15 cellular contexts compared by ENCODE assay signal in genomic region chr7:155213385-155213784, GRCh38.
DNase-seq lines count a peak whose midpoint lies in the region; ATAC-seq and TF ChIP-seq lines count a peak whose summit lies in the region.
"Had no signal": no experiment of that assay in that cellular context is flagged by ENCODE, and none has a peak within 500 bp of the region (broad histone marks: within the 10 kb centered on the region; RNA-seq: fewer than 3 reads in every experiment).

No MANE protein-coding gene starts in this region.

- H4K8ac ChIP-seq in neuronal stem cell (ENCODE audit: low read depth, low read length): no peak overlapping the region
- no peak overlapping the region for H4K8ac ChIP-seq in H9 (replicated peaks; ENCODE audit: insufficient read length, low read depth, low read length)

- H2BK15ac ChIP-seq in neuronal stem cell (ENCODE audit: low read length) (no peak overlapping the region), H9 (ENCODE audit: low read depth, low read length) (no peak overlapping the region)

- intact Hi-C loops in Calu3 (cut with micrococcal nuclease; ENCODE audit: unreplicated experiment): no loop called here
- intact Hi-C loops in A673 (cut with micrococcal nuclease; ENCODE audit: unreplicated experiment): no loop called here

- POLR2A ChIA-PET in A673 (lab: Charles Lee; ENCODE audit: low non-redundant PET): no interaction called here

- no peak overlapping the region for H3K27ac ChIP-seq in neuronal stem cell (replicated peaks; ENCODE audit: low read length)
- no peak overlapping the region for H3K27ac ChIP-seq in A673 (ENCODE audit: low read depth, low read length, poor library complexity, severe bottlenecking)
- no peak overlapping the region for H3K27ac ChIP-seq in H9 (ENCODE audit: insufficient read length, low read depth, low read length)
- H3K27ac ChIP-seq: adrenal gland, dorsolateral prefrontal cortex had no signal

- peaks cover 0 to 8% of the 10 kb centered on the region in 2 donors for H3K4me1 ChIP-seq in neuronal stem cell (ENCODE audit: control insufficient read depth in 2 of 2, insufficient read depth in 1 of 2, low read depth in 1 of 2, low read length in 2 of 2)
- H3K4me1 ChIP-seq in A673 (ENCODE audit: insufficient read depth, low read length, poor library complexity, severe bottlenecking): no peaks in the 10 kb centered on the region
- no peaks in the 10 kb centered on the region for H3K4me1 ChIP-seq in H9 (ENCODE audit: insufficient read depth, low read length)
- H3K4me1 ChIP-seq: adrenal gland had no signal

- TF ChIP-seq CTCF in Calu3 (IDR thresholded peaks at IDR 0.05; ENCODE audit: unreplicated experiment) (no peak), A673 (conservative IDR thresholded peaks at IDR 0.05; ENCODE audit: low read depth, low read length) (no peak), H9 (conservative IDR thresholded peaks at IDR 0.05) (no peak)

- H2BK5ac ChIP-seq in neuronal stem cell (ENCODE audit: low read length): no peak overlapping the region
- no peak overlapping the region for H2BK5ac ChIP-seq in H9 (ENCODE audit: insufficient read length, low read length)

- H3K9me3 Mint-ChIP-seq in Calu3 (ENCODE audit: low read depth, unreplicated experiment) (no peaks in the 10 kb centered on the region), H9 (peaks cover 0 to 3% of the 10 kb centered on the region in 2 experiments; a peak in 2 of 5 replicates)
- H3K9me3 Mint-ChIP-seq: CD4-positive, alpha-beta T cell; immature natural killer cell had no signal

- H3K79me2 ChIP-seq in H9 (ENCODE audit: insufficient read depth, low read length): no peaks in the 10 kb centered on the region

- BruUV-seq in Calu3 (replicated peaks; lab: Mats Ljungman, UMichigan) (no TSS peak), A673 (replicated peaks; lab: Mats Ljungman, UMichigan) (no TSS peak)

- H3K56ac ChIP-seq in H9 (ENCODE audit: insufficient read length, low read depth, low read length): no peak overlapping the region

- H4K5ac ChIP-seq in H9 (ENCODE audit: insufficient read length, low read depth, low read length): no peak overlapping the region

- H3K27me3 ChIP-seq in MG63 (no peaks in the 10 kb centered on the region), neuronal stem cell (ENCODE audit: control insufficient read depth in 3 of 3, insufficient read depth in 3 of 3, low read depth in 1 of 3, low read length in 3 of 3) (peaks cover 0 to 32% (median 0%) of the 10 kb centered on the region in 3 experiments), A673 (replicated peaks; ENCODE audit: insufficient read depth, low read depth, low read length, poor library complexity) (no peaks in the 10 kb centered on the region), H9 (ENCODE audit: insufficient read depth, low read length) (no peaks in the 10 kb centered on the region)

- H2AFZ ChIP-seq in neuronal stem cell (ENCODE audit: low read length) (no peak overlapping the region), H9 (ENCODE audit: low read length) (no peak overlapping the region)

- H3K18ac ChIP-seq in neuronal stem cell (ENCODE audit: low read length) (peak overlapping the region; percentile 39), H9 (ENCODE audit: insufficient read length, low read depth, low read length) (no peak overlapping the region)

- H4K91ac ChIP-seq in neuronal stem cell (ENCODE audit: low read depth, low read length, poor library complexity) (no peak overlapping the region), H9 (ENCODE audit: insufficient read length, low read depth, low read length) (no peak overlapping the region)

- no peaks in the 10 kb centered on the region for H4K20me1 ChIP-seq in H9 (ENCODE audit: control insufficient read depth, insufficient read depth, insufficient read length)

- H3K23ac ChIP-seq in neuronal stem cell (ENCODE audit: low read depth, low read length, poor library complexity): no peak overlapping the region
- no peak overlapping the region for H3K23ac ChIP-seq in H9 (ENCODE audit: insufficient read length, low read depth, low read length)

- H3K9me3 ChIP-seq in MG63 (no peaks in the 10 kb centered on the region), neuronal stem cell (replicated peaks in 1 of 2; ENCODE audit: control insufficient read depth in 2 of 2, insufficient read depth in 1 of 2, low read depth in 1 of 2, low read length in 2 of 2) (no peaks in the 10 kb centered on the region), A673 (ENCODE audit: low read depth, low read length, poor library complexity, severe bottlenecking) (no peaks in the 10 kb centered on the region), H9 (ENCODE audit: control insufficient read depth, low read depth, low read length) (no peaks in the 10 kb centered on the region)
- H3K9me3 ChIP-seq: adrenal gland had no signal

- H3K23me2 ChIP-seq in H9 (ENCODE audit: insufficient read length, low read depth, low read length, poor library complexity, severe bottlenecking): no peaks in the 10 kb centered on the region

- no peak for DNase-seq in Calu3
- DNase-seq in MG63: peak; percentile 15
- peak; percentile 62 for DNase-seq in dermis blood vessel endothelial cell
- no peak for DNase-seq in neuronal stem cell (ENCODE audit: low spot score)
- DNase-seq in A673 (ENCODE audit: low spot score): no peak
- DNase-seq in H9: no peak
- no peak for DNase-seq in activated CD8-positive, alpha-beta memory T cell treated with anti-CD3 and anti-CD28 coated beads, Interleukin-2, amount 50 U/mL, for 4 hours
- DNase-seq: activated T-cell treated with anti-CD3 and anti-CD28 coated beads, Interleukin-2, amount 50 U/mL, for 1 hour; adrenal gland; CD4-positive, alpha-beta T cell; dorsolateral prefrontal cortex; GDM1; immature natural killer cell; NCI-H2107 had no signal

- H3K4me2 ChIP-seq in neuronal stem cell (ENCODE audit: insufficient read depth, low read length, poor library complexity, severe bottlenecking): no peak overlapping the region
- H3K4me2 ChIP-seq in H9 (ENCODE audit: insufficient read depth, insufficient read length, low read length): no peak overlapping the region

- no peak overlapping the region for H3T11ph ChIP-seq in H9 (ENCODE audit: low read length)

- H3K27me3 Mint-ChIP-seq in Calu3 (ENCODE audit: unreplicated experiment) (no peaks in the 10 kb centered on the region), H9 (ENCODE audit: low read depth) (peaks cover 6% of the 10 kb centered on the region)

- WGBS in neuronal stem cell (ENCODE audit: extremely low coverage in 2 of 2, insufficient read length in 2 of 2, insufficient replicate concordance in 1 of 2), 2 donors: no CpG with 5 or more reads among the region's 4 CpGs
- WGBS in H9 (ENCODE audit: extremely low coverage, insufficient read length, low lambda C conversion rate): no CpG with 5 or more reads among the region's 4 CpGs

- H3K79me1 ChIP-seq in neuronal stem cell (ENCODE audit: low read depth, low read length): no peaks in the 10 kb centered on the region
- no peaks in the 10 kb centered on the region for H3K79me1 ChIP-seq in H9 (ENCODE audit: insufficient read depth, low read depth, low read length, poor library complexity, severe bottlenecking)

- H3K4me3 ChIP-seq in MG63 (no peak overlapping the region), neuronal stem cell (ENCODE audit: low read length in 2 of 2) (no peak overlapping the region), A673 (ENCODE audit: low read depth, low read length, poor library complexity, severe bottlenecking) (no peak overlapping the region)
- H3K4me3 ChIP-seq: adrenal gland, dorsolateral prefrontal cortex had no signal

- peaks cover 22% of the 10 kb centered on the region for H3K36me3 Mint-ChIP-seq in Calu3 (ENCODE audit: insufficient read depth, unreplicated experiment)
- no peaks in the 10 kb centered on the region; a peak in 1 of 7 replicates for H3K36me3 Mint-ChIP-seq in H9 (ENCODE audit: insufficient read depth in 1 of 3, low read depth in 3 of 3)

- H3K14ac ChIP-seq in neuronal stem cell (ENCODE audit: low read length) (no peak overlapping the region), H9 (ENCODE audit: insufficient read depth, low read length) (no peak overlapping the region)

- H3K4ac ChIP-seq in neuronal stem cell (ENCODE audit: low read length) (no peak overlapping the region), H9 (ENCODE audit: low read depth, low read length) (no peak overlapping the region)

- H2BK120ac ChIP-seq in neuronal stem cell (ENCODE audit: low read depth, low read length) (no peak overlapping the region), H9 (ENCODE audit: low read depth, low read length, poor library complexity, severe bottlenecking) (no peak overlapping the region)

- H3K9ac ChIP-seq in neuronal stem cell (ENCODE audit: low read depth, low read length, poor library complexity) (no peak overlapping the region), H9 (ENCODE audit: extremely low read depth, insufficient read length, low read length) (no peak overlapping the region)

- H2AK5ac ChIP-seq in neuronal stem cell (ENCODE audit: low read depth, low read length) (peak overlapping the region; percentile 44), H9 (ENCODE audit: insufficient read length, low read length) (no peak overlapping the region)

- H3K36me3 ChIP-seq in MG63 (no peaks in the 10 kb centered on the region), neuronal stem cell (replicated peaks in 1 of 2; ENCODE audit: control insufficient read depth in 2 of 2, insufficient read depth in 2 of 2, low read length in 2 of 2) (no peaks in the 10 kb centered on the region), A673 (ENCODE audit: insufficient read depth, low read length, poor library complexity, severe bottlenecking) (no peaks in the 10 kb centered on the region)
- H3K36me3 ChIP-seq: adrenal gland had no signal

- H3K4me1 Mint-ChIP-seq in Calu3 (ENCODE audit: low read depth, unreplicated experiment) (peaks cover 60% of the 10 kb centered on the region), H9 (peaks cover 19 to 31% of the 10 kb centered on the region in 2 experiments)
- H3K4me1 Mint-ChIP-seq: immature natural killer cell had no signal

- no peak for ATAC-seq in GM18870 (IDR thresholded peaks at IDR 0.05; ENCODE audit: unreplicated experiment)

- H3K4me3 Mint-ChIP-seq in Calu3 (ENCODE audit: low read depth, unreplicated experiment): peak overlapping the region; percentile 91
- H3K4me3 Mint-ChIP-seq in H9: no peak overlapping the region
- H3K4me3 Mint-ChIP-seq: CD4-positive, alpha-beta T cell; immature natural killer cell had no signal

- H2BK12ac ChIP-seq in neuronal stem cell (ENCODE audit: low read length) (no peak overlapping the region), H9 (ENCODE audit: insufficient read length, low read depth, low read length) (no peak overlapping the region)

- H2BK20ac ChIP-seq in H9 (ENCODE audit: low read depth, low read length, poor library complexity, severe bottlenecking): no peak overlapping the region

- no peak overlapping the region for H3K27ac Mint-ChIP-seq in Calu3 (ENCODE audit: unreplicated experiment)
- no peak overlapping the region for H3K27ac Mint-ChIP-seq in H9
- H3K27ac Mint-ChIP-seq: CD4-positive, alpha-beta T cell; immature natural killer cell had no signal

- CTCF ChIA-PET in Calu3 (lab: Charles Lee): interaction anchor here (1.7 kb wide), 1 partner anchor 9 kb away, joined by 9 read pairs; no protein-coding TSS in a partner anchor
- CTCF ChIA-PET in A673 (lab: Charles Lee): no interaction called here

Comparison
In these comparisons a context has a peak if more than half of its experiments do, and no peak if none do; other contexts are left out.
1. DNase-seq: peak in MG63 (single experiment) and dermis blood vessel endothelial cell (single experiment); none in Calu3 (single experiment), neuronal stem cell (single experiment), A673 (single experiment), H9 (single experiment) and activated CD8-positive, alpha-beta memory T cell treated with anti-CD3 and anti-CD28 coated beads, Interleukin-2, amount 50 U/mL, for 4 hours (single experiment).